In the genomic region with DNA sequence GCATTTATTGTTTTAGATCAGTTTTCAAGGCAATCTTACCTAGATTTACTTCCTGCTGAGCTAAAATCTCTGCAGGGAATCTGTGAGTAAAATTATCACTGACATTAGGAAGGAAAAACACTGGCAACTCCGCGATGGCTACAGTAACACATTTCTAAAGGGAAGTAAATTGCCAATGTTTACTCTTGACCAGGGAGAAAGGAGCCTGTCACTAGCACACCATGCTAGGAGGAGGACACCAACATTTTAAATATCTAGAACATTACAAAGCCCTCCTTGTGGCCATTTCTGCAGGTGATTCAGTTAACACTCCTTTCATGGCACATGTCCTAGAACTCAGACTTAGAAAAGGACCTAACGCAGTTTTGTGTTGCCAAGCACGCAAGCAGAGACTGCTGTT, we compare ENCODE assay signal across 1 cellular context.
TF ChIP-seq lines count a peak whose summit lies in the region.

No MANE protein-coding gene starts in this region.

TF ChIP-seq in H1, 55 proteins besides CTCF, POLR2A, EP300 and RAD21:
- no peak for TF ChIP-seq CTBP2 (IDR thresholded peaks at IDR 0.05; ENCODE audit: borderline replicate concordance, insufficient read depth, insufficient read length, low read length)
- TF ChIP-seq SP2 (IDR thresholded peaks at IDR 0.05; ENCODE audit: low read length) = no peak
- TF ChIP-seq CBX5 (IDR thresholded peaks at IDR 0.05; ENCODE audit: low read depth, low read length) = no peak
- TF ChIP-seq, protein P1, sequence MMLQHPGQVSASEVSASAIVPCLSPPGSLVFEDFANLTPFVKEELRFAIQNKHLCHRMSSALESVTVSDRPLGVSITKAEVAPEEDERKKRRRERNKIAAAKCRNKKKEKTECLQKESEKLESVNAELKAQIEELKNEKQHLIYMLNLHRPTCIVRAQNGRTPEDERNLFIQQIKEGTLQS (IDR thresholded peaks at IDR 0.05; ENCODE audit: insufficient read depth, low read depth, low read length) = no peak
- no peak for TF ChIP-seq BACH1 (IDR thresholded peaks at IDR 0.05; ENCODE audit: low read length)
- TF ChIP-seq, protein P2, sequence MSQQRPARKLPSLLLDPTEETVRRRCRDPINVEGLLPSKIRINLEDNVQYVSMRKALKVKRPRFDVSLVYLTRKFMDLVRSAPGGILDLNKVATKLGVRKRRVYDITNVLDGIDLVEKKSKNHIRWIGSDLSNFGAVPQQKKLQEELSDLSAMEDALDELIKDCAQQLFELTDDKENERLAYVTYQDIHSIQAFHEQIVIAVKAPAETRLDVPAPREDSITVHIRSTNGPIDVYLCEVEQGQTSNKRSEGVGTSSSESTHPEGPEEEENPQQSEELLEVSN (IDR thresholded peaks at IDR 0.05) = no peak
- no peak for TF ChIP-seq MAFK (IDR thresholded peaks at IDR 0.05; ENCODE audit: low read depth, low read length)
- no peak for TF ChIP-seq TBP (IDR thresholded peaks at IDR 0.05; ENCODE audit: low read depth, low read length)
- no peak for TF ChIP-seq EZH2 (IDR thresholded peaks at IDR 0.05; ENCODE audit: low read depth, low read length, severe bottlenecking)
- TF ChIP-seq TAF1 (IDR thresholded peaks at IDR 0.05; ENCODE audit: low read depth, low read length) = no peak
